Comparison of ENCODE assay signal across 13 cellular contexts in the genomic region with DNA sequence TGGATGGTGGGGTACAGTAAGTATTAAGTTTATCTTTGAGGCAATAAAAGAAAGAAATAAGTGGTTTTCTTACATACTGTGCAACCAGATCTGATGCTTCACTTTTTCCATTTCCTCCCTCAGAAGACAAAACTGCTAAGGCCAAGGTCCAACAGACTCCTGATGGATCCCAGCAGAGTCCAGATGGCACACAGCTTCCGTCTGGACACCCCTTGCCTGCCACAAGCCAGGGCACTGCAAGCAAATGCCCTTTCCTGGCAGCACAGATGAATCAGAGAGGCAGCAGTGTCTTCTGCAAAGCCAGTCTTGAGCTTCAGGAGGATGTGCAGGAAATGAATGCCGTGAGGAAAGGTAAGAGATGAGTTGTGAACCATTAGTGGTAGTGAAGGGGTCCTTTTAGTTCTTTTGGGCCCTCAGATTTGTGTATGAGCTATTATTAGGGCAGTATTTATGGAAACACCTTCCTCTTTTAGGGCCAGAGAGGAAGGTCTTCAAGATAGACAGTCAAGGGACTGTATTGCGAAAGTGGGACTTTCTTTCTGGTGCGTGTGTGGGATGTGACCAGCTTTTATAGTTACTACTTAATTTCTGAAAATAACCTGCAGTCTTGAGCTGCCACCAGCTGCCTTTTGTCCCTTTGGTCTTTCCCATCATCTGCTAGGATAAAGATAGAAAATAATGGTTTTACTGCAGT. TPM values are rescaled to one million over a fixed set of nuclear protein-coding genes. Genes with fewer than 3 reads are reported as not detected.
DNase-seq lines count a peak whose midpoint lies in the region; ATAC-seq and TF ChIP-seq lines count a peak whose summit lies in the region.
"Had no signal": no experiment of that assay in that cellular context is flagged by ENCODE, and none has a peak within 500 bp of the region (broad histone marks: within the 10 kb centered on the region; RNA-seq: fewer than 3 reads in every experiment).

No MANE protein-coding gene starts in this region.

- TF ChIP-seq EP300 in ovary (IDR thresholded peaks at IDR 0.05) = no peak

- H3K27ac ChIP-seq in spleen = peak overlapping the region in 7 of 8 donors; percentile 49 to 91 (median 58)
- no peak overlapping the region for H3K27ac ChIP-seq in ovary

- no peak for TF ChIP-seq POLR2A in NB4 (IDR thresholded peaks at IDR 0.05; ENCODE audit: extremely low read depth, insufficient read length)
- TF ChIP-seq POLR2A in spleen (IDR thresholded peaks at IDR 0.05) = no peak
- TF ChIP-seq POLR2A in ovary (IDR thresholded peaks at IDR 0.05) = no peak

- no peak overlapping the region for H3K4me3 Mint-ChIP-seq in activated CD8-positive, alpha-beta T cell treated with anti-CD3 and anti-CD28 coated beads for 36 hours
- H3K4me3 Mint-ChIP-seq in activated CD8-positive, alpha-beta T cell treated with anti-CD3 and anti-CD28 coated beads, Interleukin-2, amount 10 ng/mL, durations not matched to agents 7 days and 5 days = no peak overlapping the region

- no peak for TF ChIP-seq CTCF in activated CD8-positive, alpha-beta T cell treated with anti-CD3 and anti-CD28 coated beads for 36 hours (IDR thresholded peaks at IDR 0.05)
- no peak for TF ChIP-seq CTCF in NB4 (IDR thresholded peaks at IDR 0.05; ENCODE audit: low read depth, low read length)
- no peak for TF ChIP-seq CTCF in spleen (IDR thresholded peaks at IDR 0.05 in 8 of 11, conservative IDR thresholded peaks at IDR 0.05 in 3 of 11)
- TF ChIP-seq CTCF in ovary (IDR thresholded peaks at IDR 0.05) = no peak

- no peaks in the 10 kb centered on the region for H3K27me3 Mint-ChIP-seq in activated CD8-positive, alpha-beta T cell treated with anti-CD3 and anti-CD28 coated beads for 36 hours
- H3K27me3 Mint-ChIP-seq in activated CD8-positive, alpha-beta T cell treated with anti-CD3 and anti-CD28 coated beads, Interleukin-2, amount 10 ng/mL, durations not matched to agents 7 days and 5 days (ENCODE audit: low read depth) = no peaks in the 10 kb centered on the region

- peaks cover 69% of the 10 kb centered on the region for H3K36me3 Mint-ChIP-seq in activated CD8-positive, alpha-beta T cell treated with anti-CD3 and anti-CD28 coated beads for 36 hours (ENCODE audit: low read depth)
- H3K36me3 Mint-ChIP-seq in activated CD8-positive, alpha-beta T cell treated with anti-CD3 and anti-CD28 coated beads, Interleukin-2, amount 10 ng/mL, durations not matched to agents 7 days and 5 days (ENCODE audit: low read depth) = peaks cover 79% of the 10 kb centered on the region

- H3K27ac Mint-ChIP-seq in activated CD8-positive, alpha-beta T cell treated with anti-CD3 and anti-CD28 coated beads for 36 hours = peak overlapping the region; percentile 76
- H3K27ac Mint-ChIP-seq in activated CD8-positive, alpha-beta T cell treated with anti-CD3 and anti-CD28 coated beads, Interleukin-2, amount 10 ng/mL, durations not matched to agents 7 days and 5 days = no peak overlapping the region

- intact Hi-C loops in activated CD8-positive, alpha-beta T cell treated with anti-CD3 and anti-CD28 coated beads for 36 hours (cut with micrococcal nuclease) = no loop called here
- intact Hi-C loops in spleen (cut with DNase I; ENCODE audit: low total_unique reads) = no loop called here
- intact Hi-C loops in ovary (cut with DNase I) = no loop called here

- peaks cover 56% of the 10 kb centered on the region for H3K4me1 Mint-ChIP-seq in activated CD8-positive, alpha-beta T cell treated with anti-CD3 and anti-CD28 coated beads for 36 hours (ENCODE audit: low read depth)
- peaks cover 63% of the 10 kb centered on the region for H3K4me1 Mint-ChIP-seq in activated CD8-positive, alpha-beta T cell treated with anti-CD3 and anti-CD28 coated beads, Interleukin-2, amount 10 ng/mL, durations not matched to agents 7 days and 5 days (ENCODE audit: low read depth)

- no peaks in the 10 kb centered on the region for H3K9me3 Mint-ChIP-seq in activated CD8-positive, alpha-beta T cell treated with anti-CD3 and anti-CD28 coated beads for 36 hours
- no peaks in the 10 kb centered on the region for H3K9me3 Mint-ChIP-seq in activated CD8-positive, alpha-beta T cell treated with anti-CD3 and anti-CD28 coated beads, Interleukin-2, amount 10 ng/mL, durations not matched to agents 7 days and 5 days (ENCODE audit: insufficient read depth)

- H3K4me1 ChIP-seq in spleen = peaks cover 29 to 68% (median 54%) of the 10 kb centered on the region in 6 donors
- H3K4me1 ChIP-seq in ovary (ENCODE audit: insufficient read depth) = peaks cover 5% of the 10 kb centered on the region

- H3K27me3 ChIP-seq in spleen (replicated peaks in 1 of 7) (no peaks in the 10 kb centered on the region), ovary (no peaks in the 10 kb centered on the region)

- no peak for DNase-seq in activated CD8-positive, alpha-beta T cell treated with anti-CD3 and anti-CD28 coated beads for 36 hours
- DNase-seq in activated CD8-positive, alpha-beta T cell treated with anti-CD3 and anti-CD28 coated beads, Interleukin-2, amount 10 ng/mL, durations not matched to agents 7 days and 5 days = no peak
- peak; percentile 91 for DNase-seq in NB4 (ENCODE audit: low read depth)
- peak; percentile 94 for DNase-seq in cerebellar nuclear complex (lab: John Stamatoyannopoulos, UW)
- DNase-seq in spleen = no peak
- no peak for DNase-seq in ovary
- DNase-seq in stimulated activated CD8-positive, alpha-beta memory T cell treated with anti-CD3 and anti-CD28 coated beads, Interleukin-4, amount 100 ng/mL, for 48 hours = no peak
- DNase-seq: DMS153, kidney, posterior cingulate gyrus had no signal

- H3K9me3 ChIP-seq in spleen = no peaks in the 10 kb centered on the region
- H3K9me3 ChIP-seq in ovary = no peaks in the 10 kb centered on the region

- H3K36me3 ChIP-seq in spleen = peaks cover 4 to 84% (median 55%) of the 10 kb centered on the region in 6 donors
- H3K36me3 ChIP-seq in ovary = no peaks in the 10 kb centered on the region

- CTCF ChIA-PET in activated CD8-positive, alpha-beta T cell treated with anti-CD3 and anti-CD28 coated beads for 36 hours (lab: Charles Lee) = interaction anchor here (0.7 to 6.6 kb wide), 6 partner anchors 12 to 137 kb away, joined by 3 to 71 read pairs (median 4); no protein-coding TSS in a partner anchor
- CTCF ChIA-PET in activated CD8-positive, alpha-beta T cell treated with anti-CD3 and anti-CD28 coated beads, Interleukin-2, amount 10 ng/mL, durations not matched to agents 7 days and 5 days (lab: Charles Lee) = interaction anchor here (1.0 to 4.5 kb wide), 6 partner anchors 19 to 202 kb away, joined by 3 to 32 read pairs (median 4); no protein-coding TSS in a partner anchor

- 37 to 68% (median 52%) methylated on average over 4 of the region's 4 CpGs for WGBS in spleen, 5 donors
- 86 to 89% (median 88%) methylated on average over 4 of the region's 4 CpGs for WGBS in ovary, 3 donors

- H3K4me3 ChIP-seq in NB4 (ENCODE audit: low read depth, low read length) (peak overlapping the region; percentile 53), spleen (no peak overlapping the region), ovary (no peak overlapping the region)
- H3K4me3 ChIP-seq: coronary artery had no signal

- ATAC-seq in activated CD8-positive, alpha-beta T cell treated with anti-CD3 and anti-CD28 coated beads for 36 hours = no peak
- ATAC-seq in activated CD8-positive, alpha-beta T cell treated with anti-CD3 and anti-CD28 coated beads, Interleukin-2, amount 10 ng/mL, durations not matched to agents 7 days and 5 days = no peak
- no peak for ATAC-seq in GM21367 (IDR thresholded peaks at IDR 0.05; ENCODE audit: unreplicated experiment)

- POLR2A ChIA-PET in activated CD8-positive, alpha-beta T cell treated with anti-CD3 and anti-CD28 coated beads for 36 hours (lab: Charles Lee) = interaction anchor here (0.6 to 1.1 kb wide), 4 partner anchors 12 to 207 kb away, joined by 3 read pairs; partner anchors contain the start of gene RPL29
- POLR2A ChIA-PET in activated CD8-positive, alpha-beta T cell treated with anti-CD3 and anti-CD28 coated beads, Interleukin-2, amount 10 ng/mL, durations not matched to agents 7 days and 5 days (lab: Charles Lee) = no interaction called here

RNA-seq across cellular contexts. Expression of gene ALAS1, which starts 4.6 kb away (rescaled TPM):
- total RNA-seq in activated CD8-positive, alpha-beta T cell treated with anti-CD3 and anti-CD28 coated beads for 36 hours = 10 to 100 TPM; 54.3 to 54.6 TPM
- total RNA-seq in activated CD8-positive, alpha-beta T cell treated with anti-CD3 and anti-CD28 coated beads, Interleukin-2, amount 10 ng/mL, durations not matched to agents 7 days and 5 days = 10 to 100 TPM; 57.7 to 60.8 TPM
- total RNA-seq in spleen (10 to 100 TPM; 25.3 to 40.8 (median 33.8) TPM), ovary (10 to 100 TPM; 17.9 to 37.4 (median 25.8) TPM)
- polyA plus RNA-seq in spleen (10 to 100 TPM; 13.0 to 25.3 (median 15.4) TPM), ovary (10 to 100 TPM; 16.1 to 70.1 TPM)

RNA-seq across cellular contexts. Expression of gene TLR9, which starts 22.9 kb away (rescaled TPM):
- total RNA-seq in activated CD8-positive, alpha-beta T cell treated with anti-CD3 and anti-CD28 coated beads for 36 hours = 1 to 10 TPM; 2.0 TPM
- total RNA-seq in activated CD8-positive, alpha-beta T cell treated with anti-CD3 and anti-CD28 coated beads, Interleukin-2, amount 10 ng/mL, durations not matched to agents 7 days and 5 days = under 1 TPM; 0.52 to 0.79 TPM
- total RNA-seq in spleen = 1 to 10 TPM; 2.3 to 7.7 (median 4.2) TPM
- 1 to 10 TPM in 1 of 3 donors, under 1 TPM in 1, not detected in 1; 0.55 to 3.8 TPM for polyA plus RNA-seq in spleen
- total RNA-seq in ovary = 1 to 10 TPM in 1 of 7 donors, under 1 TPM in 4, not detected in 2; 0.22 to 1.5 (median 0.74) TPM
- under 1 TPM; 0.15 to 0.58 TPM for polyA plus RNA-seq in ovary
- total RNA-seq: HT1080 had no signal

RNA-seq across cellular contexts. Expression of gene TWF2, which starts 36.4 kb away (rescaled TPM):
- total RNA-seq in activated CD8-positive, alpha-beta T cell treated with anti-CD3 and anti-CD28 coated beads for 36 hours = 100 to 1,000 TPM; 137 TPM
- total RNA-seq in activated CD8-positive, alpha-beta T cell treated with anti-CD3 and anti-CD28 coated beads, Interleukin-2, amount 10 ng/mL, durations not matched to agents 7 days and 5 days = 100 to 1,000 TPM; 154 to 162 TPM
- total RNA-seq in spleen (100 to 1,000 TPM in 1 of 7 donors, 10 to 100 TPM in 6; 57.5 to 109 (median 68.2) TPM), ovary (10 to 100 TPM; 34.0 to 56.3 (median 43.3) TPM)
- polyA plus RNA-seq in spleen (10 to 100 TPM; 47.3 to 71.4 (median 59.8) TPM), ovary (10 to 100 TPM; 14.3 to 40.7 TPM)

RNA-seq across cellular contexts. Expression of gene PPM1M, which starts 43.0 kb away (rescaled TPM):
- total RNA-seq in activated CD8-positive, alpha-beta T cell treated with anti-CD3 and anti-CD28 coated beads for 36 hours = 100 to 1,000 TPM in 1 of 2 experiments, 10 to 100 TPM in 1; 94.3 to 100 TPM
- 10 to 100 TPM; 90.7 to 91.9 TPM for total RNA-seq in activated CD8-positive, alpha-beta T cell treated with anti-CD3 and anti-CD28 coated beads, Interleukin-2, amount 10 ng/mL, durations not matched to agents 7 days and 5 days
- total RNA-seq in spleen (10 to 100 TPM; 26.3 to 77.8 (median 55.8) TPM), ovary (10 to 100 TPM; 15.4 to 32.4 (median 23.4) TPM)
- polyA plus RNA-seq in spleen (10 to 100 TPM; 29.2 to 37.2 (median 33.6) TPM), ovary (10 to 100 TPM; 25.7 to 48.4 TPM)

RNA-seq across cellular contexts. Expression of gene POC1A, which starts 48.3 kb away (rescaled TPM):
- 10 to 100 TPM; 21.2 to 23.5 TPM for total RNA-seq in activated CD8-positive, alpha-beta T cell treated with anti-CD3 and anti-CD28 coated beads for 36 hours
- 10 to 100 TPM; 31.7 to 32.3 TPM for total RNA-seq in activated CD8-positive, alpha-beta T cell treated with anti-CD3 and anti-CD28 coated beads, Interleukin-2, amount 10 ng/mL, durations not matched to agents 7 days and 5 days
- total RNA-seq in spleen = 1 to 10 TPM; 1.6 to 4.4 (median 2.5) TPM
- 1 to 10 TPM; 2.4 to 3.2 (median 3.2) TPM for polyA plus RNA-seq in spleen
- total RNA-seq in ovary = 1 to 10 TPM in 5 of 7 donors, under 1 TPM in 2; 0.53 to 1.8 (median 1.3) TPM
- polyA plus RNA-seq in ovary = 1 to 10 TPM; 1.1 to 1.3 TPM

Comparison
In these comparisons a context has a peak if more than half of its experiments do, and no peak if none do; other contexts are left out.
1. DNase-seq: peak in NB4 (single experiment) and cerebellar nuclear complex (2 of 2); none in activated CD8-positive, alpha-beta T cell treated with anti-CD3 and anti-CD28 coated beads for 36 hours (single experiment), activated CD8-positive, alpha-beta T cell treated with anti-CD3 and anti-CD28 coated beads, Interleukin-2, amount 10 ng/mL, durations not matched to agents 7 days and 5 days (single experiment), spleen (single experiment), ovary (0 of 5) and stimulated activated CD8-positive, alpha-beta memory T cell treated with anti-CD3 and anti-CD28 coated beads, Interleukin-4, amount 100 ng/mL, for 48 hours (single experiment).
2. H3K27ac ChIP-seq: peak in spleen (7 of 8); none in ovary (0 of 2).